11 cellular contexts compared by ENCODE assay signal in genomic region chr2:144595686-144596073, GRCh38.
DNase-seq lines count a peak whose midpoint lies in the region; ATAC-seq and TF ChIP-seq lines count a peak whose summit lies in the region.
"Had no signal": no experiment of that assay in that cellular context is flagged by ENCODE, and none has a peak within 500 bp of the region (broad histone marks: within the 10 kb centered on the region; RNA-seq: fewer than 3 reads in every experiment).

No MANE protein-coding gene starts in this region.

- peak overlapping the region; percentile 80 for H3K27ac Mint-ChIP-seq in central memory CD8-positive, alpha-beta T cell (ENCODE audit: low read depth)

- H3K4me3 Mint-ChIP-seq in central memory CD8-positive, alpha-beta T cell = peak overlapping the region; percentile 45

- H3K4me1 ChIP-seq in neutrophil (ENCODE audit: control insufficient read depth in 1 of 2, insufficient read depth in 1 of 2, low read depth in 1 of 2, low read length in 1 of 2) = peaks cover 0 to 7% of the 10 kb centered on the region in 2 experiments

- ATAC-seq in GM18502 (IDR thresholded peaks at IDR 0.05; ENCODE audit: poor library complexity, unreplicated experiment) = peak; percentile 49
- ATAC-seq in HG03175 (IDR thresholded peaks at IDR 0.05; ENCODE audit: unreplicated experiment) = peak; percentile 53
- ATAC-seq in central memory CD8-positive, alpha-beta T cell (replicated peaks; ENCODE audit: extremely low read depth, poor library complexity, severe bottlenecking) = no peak
- ATAC-seq: HCT116 had no signal

- H3K27me3 Mint-ChIP-seq in central memory CD8-positive, alpha-beta T cell = no peaks in the 10 kb centered on the region

- no peak overlapping the region for H3K4me3 ChIP-seq in neutrophil (ENCODE audit: low read depth in 1 of 2, low read length in 1 of 2)
- H3K4me3 ChIP-seq: ovary had no signal

- H3K4me1 Mint-ChIP-seq in central memory CD8-positive, alpha-beta T cell = peaks cover 40% of the 10 kb centered on the region

- no peaks in the 10 kb centered on the region for H3K36me3 ChIP-seq in neutrophil
- H3K36me3 ChIP-seq: ovary had no signal

- no peak for TF ChIP-seq CTCF in neutrophil (IDR thresholded peaks at IDR 0.05)

- no peaks in the 10 kb centered on the region for H3K27me3 ChIP-seq in neutrophil
- H3K27me3 ChIP-seq: ovary had no signal

- DNase-seq in central memory CD8-positive, alpha-beta T cell (ENCODE audit: low spot score in 2 of 2) = no peak
- no peak for DNase-seq in mucosa of gallbladder (ENCODE audit: low spot score)
- no peak for DNase-seq in HuH-7 (ENCODE audit: low spot score)
- DNase-seq in activated T-cell treated with anti-CD3 and anti-CD28 coated beads for 4 hours = no peak
- DNase-seq in KBM-7 = no peak
- DNase-seq: ovary; stimulated activated CD4-positive, alpha-beta T cell treated with anti-CD3 and anti-CD28 coated beads, Interleukin-4, amount 100 ng/mL, for 24 hours had no signal

- peaks cover 2% of the 10 kb centered on the region for H3K36me3 Mint-ChIP-seq in central memory CD8-positive, alpha-beta T cell (ENCODE audit: insufficient read depth)

- no peaks in the 10 kb centered on the region for H3K9me3 Mint-ChIP-seq in central memory CD8-positive, alpha-beta T cell

- no peaks in the 10 kb centered on the region for H3K9me3 ChIP-seq in neutrophil
- H3K9me3 ChIP-seq: ovary had no signal

- peak overlapping the region; percentile 40 for H3K27ac ChIP-seq in neutrophil
- H3K27ac ChIP-seq: ovary had no signal

- in situ Hi-C loops in KBM-7 (cut with MboI; ENCODE audit: low pct_unique_long_range_greater_than_20kb, low sequenced_read_pairs) = no loop called here
